ENCODE assay signal across 20 cellular contexts in the genomic region with DNA sequence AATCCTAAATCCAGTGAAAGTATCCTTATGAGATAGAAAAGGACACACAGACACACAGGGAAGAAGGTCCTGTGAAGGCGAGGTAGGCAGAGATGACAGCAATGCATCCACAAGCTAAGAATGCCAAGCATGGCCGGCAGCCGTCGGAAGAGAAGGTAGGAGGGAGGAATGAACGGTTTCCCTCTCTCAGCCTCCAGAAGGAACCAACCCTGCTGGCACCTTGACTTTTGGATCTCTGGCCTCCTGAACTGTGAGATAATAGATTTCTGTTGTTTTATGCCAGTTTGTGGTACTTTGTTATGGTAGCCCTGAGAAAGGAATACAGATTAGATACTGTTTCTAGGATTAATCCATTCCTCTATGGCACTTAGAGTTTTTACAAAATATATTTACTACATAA.
DNase-seq lines count a peak whose midpoint lies in the region; ATAC-seq, FAIRE-seq and TF ChIP-seq lines count a peak whose summit lies in the region.
"Had no signal": no experiment of that assay in that cellular context is flagged by ENCODE, and none has a peak within 500 bp of the region (broad histone marks: within the 10 kb centered on the region; RNA-seq: fewer than 3 reads in every experiment).

No MANE protein-coding gene starts in this region.

- H3K9me3 ChIP-seq in adipocyte (ENCODE audit: control insufficient read depth, low read length) = no peaks in the 10 kb centered on the region
- H3K9me3 ChIP-seq in endodermal cell (ENCODE audit: control insufficient read depth, low read length) = no peaks in the 10 kb centered on the region
- no peaks in the 10 kb centered on the region for H3K9me3 ChIP-seq in small intestine (ENCODE audit: control insufficient read depth, low read depth)
- no peaks in the 10 kb centered on the region for H3K9me3 ChIP-seq in body of pancreas
- H3K9me3 ChIP-seq: SJSA1 had no signal

- TF ChIP-seq CTCF in endodermal cell (conservative IDR thresholded peaks at IDR 0.05) = no peak
- TF ChIP-seq CTCF in body of pancreas (IDR thresholded peaks at IDR 0.05) = no peak

- no peaks in the 10 kb centered on the region for H3K27me3 ChIP-seq in adipocyte (replicated peaks; ENCODE audit: control insufficient read depth, insufficient read depth, low read length)
- H3K27me3 ChIP-seq in endodermal cell (ENCODE audit: control insufficient read depth, insufficient read depth, low read length, poor library complexity, severe bottlenecking) = no peaks in the 10 kb centered on the region
- H3K27me3 ChIP-seq in small intestine (ENCODE audit: control insufficient read depth in 2 of 2, insufficient read depth in 2 of 2, low read length in 2 of 2) = no peaks in the 10 kb centered on the region
- no peaks in the 10 kb centered on the region for H3K27me3 ChIP-seq in body of pancreas
- H3K27me3 ChIP-seq: SJSA1 had no signal

- peaks cover 14% of the 10 kb centered on the region for H3K4me1 Mint-ChIP-seq in endodermal cell
- H3K4me1 Mint-ChIP-seq: CD4-positive, CD25-positive, alpha-beta regulatory T cell had no signal

- ATAC-seq in body of pancreas (no peak), HG02678 (IDR thresholded peaks at IDR 0.05; ENCODE audit: unreplicated experiment) (no peak)
- ATAC-seq: GM12878, Panc1, Right ventricle myocardium inferior had no signal

- TF ChIP-seq POLR2A in body of pancreas (IDR thresholded peaks at IDR 0.05) = no peak

- DNase-seq in adipocyte (ENCODE audit: low read depth) (no peak), endodermal cell (peak; percentile 33), small intestine (peak; percentile 51), body of pancreas (no peak), head of caudate nucleus (no peak), KBM-7 (no peak)
- DNase-seq: CD4-positive, CD25-positive, alpha-beta regulatory T cell; DMS 273 treated with DMSO at 0.1 percent for 48 hours; DMS79 treated with DMSO at 0.1 percent for 48 hours; H7; NCI-H1092 treated with DMSO at 0.1 percent for 48 hours; NCI-H1436 treated with DMSO at 0.1 percent for 48 hours; NCI-H1930; NCI-H510A; NK-92 treated with Interleukin-12 subunit alpha and Interleukin-12 subunit beta, amount 100 ng/mL, for 24 hours had no signal

- intact Hi-C loops in body of pancreas (cut with DNase I) = no loop called here
- intact Hi-C loops in head of caudate nucleus (cut with DNase I) = no loop called here

- H3K36me3 ChIP-seq in adipocyte (ENCODE audit: control insufficient read depth, insufficient read depth, low read length, severe bottlenecking) (no peaks in the 10 kb centered on the region), endodermal cell (ENCODE audit: control insufficient read depth, insufficient read depth, low read length) (no peaks in the 10 kb centered on the region), small intestine (ENCODE audit: control insufficient read depth in 2 of 2, insufficient read depth in 2 of 2, low read length in 2 of 2) (no peaks in the 10 kb centered on the region), body of pancreas (replicated peaks in 1 of 2; ENCODE audit: insufficient read depth in 1 of 2, low read depth in 2 of 2) (no peaks in the 10 kb centered on the region)
- H3K36me3 ChIP-seq: SJSA1 had no signal

- 86 to 97% methylated on average over 1 to 5 of the region's 5 CpGs for WGBS in endodermal cell (ENCODE audit: insufficient coverage in 1 of 2, insufficient read length in 1 of 2), 2 experiments
- WGBS in small intestine, 3 donors = 82 to 94% (median 90%) methylated on average over 5 of the region's 5 CpGs
- 83 to 92% methylated on average over 5 of the region's 5 CpGs for WGBS in body of pancreas, 2 donors

- H3K27me3 Mint-ChIP-seq in endodermal cell (ENCODE audit: insufficient read depth) = no peaks in the 10 kb centered on the region

- no peaks in the 10 kb centered on the region for H3K9me3 Mint-ChIP-seq in endodermal cell
- H3K9me3 Mint-ChIP-seq: CD4-positive, CD25-positive, alpha-beta regulatory T cell had no signal

- H3K4me1 ChIP-seq in adipocyte (ENCODE audit: control insufficient read depth, insufficient read depth, low read length) = peaks cover 63% of the 10 kb centered on the region
- no peaks in the 10 kb centered on the region for H3K4me1 ChIP-seq in endodermal cell (ENCODE audit: control insufficient read depth, insufficient read depth, low read length)
- H3K4me1 ChIP-seq in small intestine (ENCODE audit: control insufficient read depth in 2 of 2, insufficient read depth in 1 of 2, low read depth in 1 of 2, low read length in 1 of 2) = peaks cover 10% of the 10 kb centered on the region in 2 donors
- no peaks in the 10 kb centered on the region for H3K4me1 ChIP-seq in body of pancreas

- H3K36me3 Mint-ChIP-seq in endodermal cell (ENCODE audit: low read depth) = no peaks in the 10 kb centered on the region
- H3K36me3 Mint-ChIP-seq: CD4-positive, CD25-positive, alpha-beta regulatory T cell had no signal

- H3K27ac ChIP-seq in endodermal cell (ENCODE audit: low read depth, low read length) (no peak overlapping the region), small intestine (ENCODE audit: low read depth in 1 of 2, low read length in 1 of 2) (peak overlapping the region in 1 of 2 donors; percentile 24), body of pancreas (no peak overlapping the region)
- H3K27ac ChIP-seq: SJSA1 had no signal

- H3K9ac ChIP-seq in adipocyte (ENCODE audit: low read length) (peak overlapping the region; percentile 80), endodermal cell (ENCODE audit: extremely low read depth, low read length, poor library complexity, severe bottlenecking) (no peak overlapping the region)

- no peak overlapping the region for H3K4me3 Mint-ChIP-seq in endodermal cell
- H3K4me3 Mint-ChIP-seq: CD4-positive, CD25-positive, alpha-beta regulatory T cell had no signal

- no peak overlapping the region for H3K4me3 ChIP-seq in adipocyte (ENCODE audit: low read length)
- H3K4me3 ChIP-seq in endodermal cell (ENCODE audit: low read length) = no peak overlapping the region
- H3K4me3 ChIP-seq in small intestine (ENCODE audit: low read depth in 1 of 2, low read length in 2 of 2) = no peak overlapping the region
- no peak overlapping the region for H3K4me3 ChIP-seq in body of pancreas
- H3K4me3 ChIP-seq: GM12878, SJSA1 had no signal

- FAIRE-seq in small intestine (lab: Jason Lieb, UNC) = no peak
- FAIRE-seq: GM12878 had no signal

- no peak overlapping the region for H3K27ac Mint-ChIP-seq in endodermal cell
- H3K27ac Mint-ChIP-seq: CD4-positive, CD25-positive, alpha-beta regulatory T cell had no signal

- in situ Hi-C loops in KBM-7 (cut with MboI; ENCODE audit: low pct_unique_long_range_greater_than_20kb, low sequenced_read_pairs) = no loop called here

Comparison
In these comparisons a context has a peak if more than half of its experiments do, and no peak if none do; other contexts are left out.
1. DNase-seq: peak in endodermal cell (single experiment) and small intestine (single experiment); none in adipocyte (single experiment), body of pancreas (0 of 4), head of caudate nucleus (0 of 42) and KBM-7 (single experiment).